8 cellular contexts compared by ENCODE assay signal in genomic region chr3:140898340-140899180, GRCh38. TPM values are rescaled to one million over a fixed set of nuclear protein-coding genes. Genes with fewer than 3 reads are reported as not detected.
DNase-seq lines count a peak whose midpoint lies in the region; ATAC-seq and TF ChIP-seq lines count a peak whose summit lies in the region.

No MANE protein-coding gene starts in this region.

- H3K18ac ChIP-seq in H9 (ENCODE audit: insufficient read length, low read depth, low read length), result no peak overlapping the region

- no peak overlapping the region for H3T11ph ChIP-seq in H9 (ENCODE audit: low read length)

- TF ChIP-seq CTCF in H9 (conservative IDR thresholded peaks at IDR 0.05) (peak; percentile 68), activated B cell treated with CpG ODN at 0.5 μM for 24 hours (IDR thresholded peaks at IDR 0.05) (peak; percentile 53), heart left ventricle (IDR thresholded peaks at IDR 0.05) (peak; percentile 33 to 63 (median 48))

- H3K23ac ChIP-seq in H9 (ENCODE audit: insufficient read length, low read depth, low read length), result no peak overlapping the region

- intact Hi-C loops in activated B cell treated with CpG ODN at 0.5 μM for 24 hours (cut with micrococcal nuclease), result loop anchor here (1.0 kb wide), 3 partner anchors 75 to 294 kb away; no protein-coding TSS in a partner anchor
- intact Hi-C loops in heart left ventricle (cut with DNase I), result loop anchor here in 8 of 10 donors (2.0 to 10.0 kb wide), 6 partner anchors 74 to 296 kb away; no protein-coding TSS in a partner anchor
- intact Hi-C loops in sciatic nerve (cut with DNase I), result no loop called here

- no peaks in the 10 kb centered on the region for H3K79me1 ChIP-seq in H9 (ENCODE audit: insufficient read depth, low read depth, low read length, poor library complexity, severe bottlenecking)

- H3K4me1 ChIP-seq in H9 (ENCODE audit: insufficient read depth, low read length), result no peaks in the 10 kb centered on the region
- H3K4me1 ChIP-seq in heart left ventricle, result peaks cover 0 to 5% (median 0%) of the 10 kb centered on the region in 12 donors

- H3K9me3 ChIP-seq in H9 (ENCODE audit: control insufficient read depth, low read depth, low read length) (no peaks in the 10 kb centered on the region), heart left ventricle (peaks cover 0 to 6% (median 0%) of the 10 kb centered on the region in 12 donors)

- H3K4me2 ChIP-seq in H9 (ENCODE audit: insufficient read depth, insufficient read length, low read length), result no peak overlapping the region

- ATAC-seq in activated B cell treated with CpG ODN at 0.5 μM for 24 hours (ENCODE audit: low read depth), result peak; percentile 54
- peak; percentile 23 to 53 (median 36) for ATAC-seq in heart left ventricle
- peak; percentile 67 for ATAC-seq in sciatic nerve
- ATAC-seq in GM18861 (IDR thresholded peaks at IDR 0.05; ENCODE audit: unreplicated experiment), result no peak

- CTCF ChIA-PET in activated B cell treated with CpG ODN at 0.5 μM for 24 hours (lab: Charles Lee), result interaction anchor here (1.0 to 1.7 kb wide), 5 partner anchors 203 to 295 kb away, joined by 3 to 10 read pairs (median 4); no protein-coding TSS in a partner anchor

- no peaks in the 10 kb centered on the region for H3K36me3 Mint-ChIP-seq in H9 (ENCODE audit: insufficient read depth in 1 of 3, low read depth in 3 of 3)
- H3K36me3 Mint-ChIP-seq in activated B cell treated with CpG ODN at 0.5 μM for 24 hours (ENCODE audit: low read depth), result no peaks in the 10 kb centered on the region

- no peak overlapping the region for H2AK5ac ChIP-seq in H9 (ENCODE audit: insufficient read length, low read length)

- H2BK20ac ChIP-seq in H9 (ENCODE audit: low read depth, low read length, poor library complexity, severe bottlenecking), result no peak overlapping the region

- H3K14ac ChIP-seq in H9 (ENCODE audit: insufficient read depth, low read length), result no peak overlapping the region

- no peak overlapping the region for H3K27ac ChIP-seq in H9 (ENCODE audit: insufficient read length, low read depth, low read length)
- H3K27ac ChIP-seq in heart left ventricle, result no peak overlapping the region

- POLR2A ChIA-PET in activated B cell treated with CpG ODN at 0.5 μM for 24 hours (lab: Charles Lee), result no interaction called here

- H3K36me3 ChIP-seq in heart left ventricle, result no peaks in the 10 kb centered on the region

- H3K4me1 Mint-ChIP-seq in H9 (no peaks in the 10 kb centered on the region), activated B cell treated with CpG ODN at 0.5 μM for 24 hours (no peaks in the 10 kb centered on the region)

- no peak overlapping the region for H3K56ac ChIP-seq in H9 (ENCODE audit: insufficient read length, low read depth, low read length)

- no peak overlapping the region for H2BK12ac ChIP-seq in H9 (ENCODE audit: insufficient read length, low read depth, low read length)

- DNase-seq in DMS79 treated with DMSO at 0.1 percent for 48 hours (lab: John Stamatoyannopoulos, UW) (peak; percentile 59), H9 (no peak), NCI-H2081 treated with DMSO at 0.1 percent for 48 hours (lab: John Stamatoyannopoulos, UW) (peak; percentile 38), activated B cell treated with CpG ODN at 0.5 μM for 24 hours (no peak), heart left ventricle (no peak), sciatic nerve (ENCODE audit: low spot score) (no peak)
- no peak for DNase-seq in NK-92 treated with Interleukin-12 subunit alpha and Interleukin-12 subunit beta, amount 100 ng/mL, for 24 hours (lab: John Stamatoyannopoulos, UW)

- H3K9me3 Mint-ChIP-seq in H9 (no peaks in the 10 kb centered on the region), activated B cell treated with CpG ODN at 0.5 μM for 24 hours (no peaks in the 10 kb centered on the region)

- no peak overlapping the region for H2AFZ ChIP-seq in H9 (ENCODE audit: low read length)

- WGBS in H9 (ENCODE audit: extremely low coverage, insufficient read length, low lambda C conversion rate), result no CpG with 5 or more reads among the region's 3 CpGs
- 43 to 48% (median 45%) methylated on average over 3 of the region's 3 CpGs for WGBS in heart left ventricle, 4 donors

- no peak overlapping the region for H3K9ac ChIP-seq in H9 (ENCODE audit: extremely low read depth, insufficient read length, low read length)

- TF ChIP-seq POLR2A in heart left ventricle (IDR thresholded peaks at IDR 0.05), result no peak

- H3K4me3 Mint-ChIP-seq in H9 (no peak overlapping the region), activated B cell treated with CpG ODN at 0.5 μM for 24 hours (no peak overlapping the region)

- H3K27me3 Mint-ChIP-seq in H9 (ENCODE audit: low read depth) (peaks cover 13% of the 10 kb centered on the region), activated B cell treated with CpG ODN at 0.5 μM for 24 hours (peaks cover 21% of the 10 kb centered on the region)

- no peak overlapping the region for H4K8ac ChIP-seq in H9 (replicated peaks; ENCODE audit: insufficient read length, low read depth, low read length)

- H3K23me2 ChIP-seq in H9 (ENCODE audit: insufficient read length, low read depth, low read length, poor library complexity, severe bottlenecking), result no peaks in the 10 kb centered on the region

- no peak overlapping the region for H2BK15ac ChIP-seq in H9 (ENCODE audit: low read depth, low read length)

- no peak overlapping the region for H3K4me3 ChIP-seq in heart left ventricle

- H3K27ac Mint-ChIP-seq in H9 (no peak overlapping the region), activated B cell treated with CpG ODN at 0.5 μM for 24 hours (no peak overlapping the region)

- no peak overlapping the region for H2BK120ac ChIP-seq in H9 (ENCODE audit: low read depth, low read length, poor library complexity, severe bottlenecking)

- H2BK5ac ChIP-seq in H9 (ENCODE audit: insufficient read length, low read length), result no peak overlapping the region

- no peak overlapping the region for H4K91ac ChIP-seq in H9 (ENCODE audit: insufficient read length, low read depth, low read length)

- H4K5ac ChIP-seq in H9 (ENCODE audit: insufficient read length, low read depth, low read length), result no peak overlapping the region

- no peaks in the 10 kb centered on the region for H4K20me1 ChIP-seq in H9 (ENCODE audit: control insufficient read depth, insufficient read depth, insufficient read length)

- no peak overlapping the region for H3K4ac ChIP-seq in H9 (ENCODE audit: low read depth, low read length)

- H3K27me3 ChIP-seq in H9 (ENCODE audit: insufficient read depth, low read length) (no peaks in the 10 kb centered on the region), heart left ventricle (no peaks in the 10 kb centered on the region)

- no peaks in the 10 kb centered on the region for H3K79me2 ChIP-seq in H9 (ENCODE audit: insufficient read depth, low read length)

RNA-seq across cellular contexts. Expression of gene SLC25A36, which starts 43.1 kb away (rescaled TPM):
- total RNA-seq in H9 (2021), result 70.0 and 77.5 TPM in 2 replicates
- total RNA-seq in activated B cell treated with CpG ODN at 0.5 μM for 24 hours, result 40.4 and 45.7 TPM in 2 replicates
- total RNA-seq in heart left ventricle, result 10 to 100 TPM; 48.1 to 78.0 (median 63.0) TPM
- polyA plus RNA-seq in heart left ventricle, result 10 to 100 TPM; 36.0 to 40.7 TPM
- 96.6 TPM for total RNA-seq in sciatic nerve

Comparison
In these comparisons a context has a peak if more than half of its experiments do, and no peak if none do; other contexts are left out.
1. DNase-seq: peak in DMS79 treated with DMSO at 0.1 percent for 48 hours (single experiment) and NCI-H2081 treated with DMSO at 0.1 percent for 48 hours (single experiment); none in H9 (single experiment), activated B cell treated with CpG ODN at 0.5 μM for 24 hours (single experiment), heart left ventricle (0 of 5), sciatic nerve (single experiment) and NK-92 treated with Interleukin-12 subunit alpha and Interleukin-12 subunit beta, amount 100 ng/mL, for 24 hours (single experiment).
2. Peak in every context shown above with its lines, with median percentiles within 50 percentile points of each other: CTCF ChIP-seq.